14 cellular contexts compared by ENCODE assay signal in genomic region chr16:67015317-67015731, GRCh38. TPM values are rescaled to one million over a fixed set of nuclear protein-coding genes. Genes with fewer than 3 reads are reported as not detected.
A peak's percentile ranks its signal among the peaks of the same experiment; 100 is the strongest.
DNase-seq lines count a peak whose midpoint lies in the region; ATAC-seq and TF ChIP-seq lines count a peak whose summit lies in the region.
"Had no signal": no experiment of that assay in that cellular context is flagged by ENCODE, and none has a peak within 500 bp of the region (broad histone marks: within the 10 kb centered on the region; RNA-seq: fewer than 3 reads in every experiment).

No MANE protein-coding gene starts in this region.

- H3K27ac ChIP-seq in right cardiac atrium (ENCODE audit: low read length): no peak overlapping the region
- H3K27ac ChIP-seq: pancreas, SJCRH30 had no signal

- no peaks in the 10 kb centered on the region for H3K27me3 ChIP-seq in right cardiac atrium (ENCODE audit: control insufficient read depth, insufficient read depth)
- peaks cover 15% of the 10 kb centered on the region for H3K27me3 ChIP-seq in kidney epithelial cell (ENCODE audit: control insufficient read depth, insufficient read depth, low read length)
- H3K27me3 ChIP-seq: pancreas, SJCRH30 had no signal

- peak; percentile 25 for TF ChIP-seq CTCF in kidney epithelial cell (IDR thresholded peaks at IDR 0.05; ENCODE audit: insufficient read depth, low read length, poor library complexity, severe bottlenecking)

- no peaks in the 10 kb centered on the region for H3K9me3 Mint-ChIP-seq in activated CD4-positive, alpha-beta memory T cell treated with anti-CD3 and anti-CD28 coated beads, Interleukin-2, amount 10 ng/mL, durations not matched to agents 7 days and 5 days
- no peaks in the 10 kb centered on the region for H3K9me3 Mint-ChIP-seq in effector memory CD8-positive, alpha-beta T cell
- H3K9me3 Mint-ChIP-seq: CD4-positive, alpha-beta T cell had no signal

- POLR2A ChIA-PET in activated CD4-positive, alpha-beta memory T cell treated with anti-CD3 and anti-CD28 coated beads, Interleukin-2, amount 10 ng/mL, durations not matched to agents 7 days and 5 days (lab: Charles Lee): interaction anchor here (4.8 to 6.6 kb wide), 2 partner anchors 14 kb away, joined by 80 to 106 read pairs; partner anchors contain the start of gene CBFB

- H3K9me3 ChIP-seq in right cardiac atrium (ENCODE audit: control insufficient read depth, low read length): no peaks in the 10 kb centered on the region
- H3K9me3 ChIP-seq: left ventricle myocardium inferior, pancreas, SJCRH30, upper lobe of left lung had no signal

- peaks cover 48% of the 10 kb centered on the region for H3K4me1 Mint-ChIP-seq in activated CD4-positive, alpha-beta memory T cell treated with anti-CD3 and anti-CD28 coated beads, Interleukin-2, amount 10 ng/mL, durations not matched to agents 7 days and 5 days
- peaks cover 0 to 6% of the 10 kb centered on the region in 2 donors for H3K4me1 Mint-ChIP-seq in effector memory CD8-positive, alpha-beta T cell (ENCODE audit: low read depth in 2 of 2)

- CTCF ChIA-PET in activated CD4-positive, alpha-beta memory T cell treated with anti-CD3 and anti-CD28 coated beads, Interleukin-2, amount 10 ng/mL, durations not matched to agents 7 days and 5 days (lab: Charles Lee): interaction anchor here (0.7 to 8.4 kb wide), 8 partner anchors 13 to 145 kb away, joined by 3 to 152 read pairs (median 20); partner anchors contain the start of genes B3GNT9, CBFB and CES3

- intact Hi-C loops in cardiac septum (cut with DNase I): loop anchor here (2.0 to 5.0 kb wide), 2 partner anchors 13 to 142 kb away; partner anchors contain the start of genes CBFB, FBXL8 and TRADD
- intact Hi-C loops in right cardiac atrium (cut with DNase I): no loop called here

- WGBS in right cardiac atrium: 96% methylated on average over 9 of the region's 9 CpGs

- DNase-seq in cardiac septum (ENCODE audit: low spot score) (peak; percentile 27), right cardiac atrium (no peak), kidney epithelial cell (ENCODE audit: low read depth) (no peak), Ammon's horn (ENCODE audit: low spot score) (no peak), NCI-H446 (lab: John Stamatoyannopoulos, UW) (no peak), cerebellum (ENCODE audit: low spot score) (no peak)
- no peak for DNase-seq in activated CD4-positive, alpha-beta memory T cell treated with anti-CD3 and anti-CD28 coated beads, Interleukin-2, amount 10 ng/mL, durations not matched to agents 7 days and 5 days
- no peak for DNase-seq in effector memory CD8-positive, alpha-beta T cell
- DNase-seq: CD4-positive, alpha-beta T cell; left ventricle myocardium inferior; stimulated activated CD4-positive, alpha-beta T cell treated with anti-CD3 and anti-CD28 coated beads, Interleukin-4, amount 100 ng/mL, for 4 hours had no signal

- H3K36me3 ChIP-seq in kidney epithelial cell (ENCODE audit: control insufficient read depth, insufficient read depth, low read length): no peaks in the 10 kb centered on the region
- H3K36me3 ChIP-seq: left ventricle myocardium inferior, pancreas, SJCRH30, upper lobe of left lung had no signal

- peak overlapping the region; percentile 93 for H3K27ac Mint-ChIP-seq in activated CD4-positive, alpha-beta memory T cell treated with anti-CD3 and anti-CD28 coated beads, Interleukin-2, amount 10 ng/mL, durations not matched to agents 7 days and 5 days
- no peak overlapping the region for H3K27ac Mint-ChIP-seq in effector memory CD8-positive, alpha-beta T cell
- H3K27ac Mint-ChIP-seq: CD4-positive, alpha-beta T cell had no signal

- no peaks in the 10 kb centered on the region for H3K27me3 Mint-ChIP-seq in activated CD4-positive, alpha-beta memory T cell treated with anti-CD3 and anti-CD28 coated beads, Interleukin-2, amount 10 ng/mL, durations not matched to agents 7 days and 5 days
- H3K27me3 Mint-ChIP-seq in effector memory CD8-positive, alpha-beta T cell: no peaks in the 10 kb centered on the region
- H3K27me3 Mint-ChIP-seq: CD4-positive, alpha-beta T cell had no signal

- H3K4me3 ChIP-seq in right cardiac atrium (ENCODE audit: low read length) (no peak overlapping the region), kidney epithelial cell (ENCODE audit: low read depth, low read length) (no peak overlapping the region)
- H3K4me3 ChIP-seq: pancreas, SJCRH30 had no signal

- no peak for ATAC-seq in right cardiac atrium
- no peak for ATAC-seq in effector memory CD8-positive, alpha-beta T cell (replicated peaks)
- ATAC-seq: pancreas had no signal

- H3K4me1 ChIP-seq in right cardiac atrium (ENCODE audit: control insufficient read depth, insufficient read depth, low read length): peaks cover 5% of the 10 kb centered on the region
- H3K4me1 ChIP-seq: pancreas had no signal

- H3K36me3 Mint-ChIP-seq in activated CD4-positive, alpha-beta memory T cell treated with anti-CD3 and anti-CD28 coated beads, Interleukin-2, amount 10 ng/mL, durations not matched to agents 7 days and 5 days (ENCODE audit: low read depth): peaks cover 14% of the 10 kb centered on the region
- H3K36me3 Mint-ChIP-seq in effector memory CD8-positive, alpha-beta T cell (ENCODE audit: insufficient read depth): peaks cover 3% of the 10 kb centered on the region

- H3K4me3 Mint-ChIP-seq in activated CD4-positive, alpha-beta memory T cell treated with anti-CD3 and anti-CD28 coated beads, Interleukin-2, amount 10 ng/mL, durations not matched to agents 7 days and 5 days: peak overlapping the region; percentile 89
- no peak overlapping the region for H3K4me3 Mint-ChIP-seq in effector memory CD8-positive, alpha-beta T cell

RNA-seq across cellular contexts. Expression of gene CBFB, which starts 13.6 kb away (rescaled TPM):
- total RNA-seq in cardiac septum (33.7 TPM), right cardiac atrium (10 to 100 TPM; 23.7 to 39.3 (median 29.6) TPM), kidney epithelial cell (57.4 and 64.5 TPM in 2 replicates), cerebellum (34.3 TPM)
- 15.7 TPM for polyA plus RNA-seq in right cardiac atrium
- 100 to 1,000 TPM; 236 to 238 TPM for total RNA-seq in activated CD4-positive, alpha-beta memory T cell treated with anti-CD3 and anti-CD28 coated beads, Interleukin-2, amount 10 ng/mL, durations not matched to agents 7 days and 5 days

RNA-seq across cellular contexts. Expression of gene CES4A, which starts 26.9 kb away (rescaled TPM):
- total RNA-seq in cardiac septum: 11.9 TPM
- total RNA-seq in right cardiac atrium: 10 to 100 TPM; 11.1 to 21.5 (median 12.1) TPM
- polyA plus RNA-seq in right cardiac atrium: 10.3 TPM
- 10 to 100 TPM; 37.8 to 39.3 TPM for total RNA-seq in activated CD4-positive, alpha-beta memory T cell treated with anti-CD3 and anti-CD28 coated beads, Interleukin-2, amount 10 ng/mL, durations not matched to agents 7 days and 5 days
- 1.3 and 2.3 TPM in 2 replicates for total RNA-seq in kidney epithelial cell
- total RNA-seq in cerebellum: 16.6 TPM
- total RNA-seq: SJCRH30 had no signal

RNA-seq across cellular contexts. Expression of gene CES3, which starts 54.3 kb away (rescaled TPM):
- total RNA-seq in cardiac septum (0.62 TPM), right cardiac atrium (1 to 10 TPM in 2 of 4 donors, under 1 TPM in 2; 0.88 to 1.3 (median 0.98) TPM), kidney epithelial cell (0.07 TPM in 1 of 2 replicates, not detected in the other), cerebellum (1.5 TPM)
- 0.48 TPM for polyA plus RNA-seq in right cardiac atrium
- 1 to 10 TPM; 6.1 to 6.3 TPM for total RNA-seq in activated CD4-positive, alpha-beta memory T cell treated with anti-CD3 and anti-CD28 coated beads, Interleukin-2, amount 10 ng/mL, durations not matched to agents 7 days and 5 days
